In the genomic region with DNA sequence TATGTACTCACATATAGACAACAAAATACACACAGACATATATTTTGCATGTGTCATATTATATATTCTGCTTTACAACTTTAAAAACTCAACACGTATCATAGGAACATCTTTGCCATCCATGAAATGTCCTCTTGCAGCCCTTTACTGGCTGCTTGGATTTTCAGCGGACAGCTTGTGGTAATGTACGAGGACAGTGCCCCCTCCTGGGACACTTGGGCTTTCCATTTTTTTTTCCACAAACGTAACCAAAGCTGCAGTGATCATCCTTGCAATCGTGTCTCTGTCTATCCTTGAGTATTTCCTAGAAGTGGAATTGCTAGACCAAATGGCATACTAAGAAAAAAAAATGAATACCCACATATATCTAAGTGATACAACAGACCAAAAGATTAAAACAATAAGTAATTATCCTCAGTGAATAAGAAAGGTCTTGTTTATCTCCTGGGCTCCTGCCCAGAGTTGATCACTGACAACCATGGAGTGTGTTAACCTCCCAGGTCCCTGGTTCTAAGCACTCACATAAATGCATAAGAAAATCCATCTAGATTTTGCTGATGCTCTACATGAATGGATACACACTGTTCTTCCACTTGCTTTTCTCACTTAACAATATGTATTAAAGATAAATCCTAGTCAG, we compare ENCODE assay signal across 8 cellular contexts. TPM values are rescaled to one million over a fixed set of nuclear protein-coding genes. Genes with fewer than 3 reads are reported as not detected.
DNase-seq lines count a peak whose midpoint lies in the region; ATAC-seq and TF ChIP-seq lines count a peak whose summit lies in the region.

No MANE protein-coding gene starts in this region.

- peak; percentile 33 for DNase-seq in activated CD8-positive, alpha-beta T cell treated with anti-CD3 and anti-CD28 coated beads for 36 hours
- no peak for DNase-seq in activated CD8-positive, alpha-beta T cell treated with anti-CD3 and anti-CD28 coated beads, Interleukin-2, amount 10 ng/mL, durations not matched to agents 7 days and 5 days
- DNase-seq in NT2/D1 (ENCODE audit: low read depth, low spot score) (peak; percentile 50), dermis blood vessel endothelial cell (peak; percentile 80), mesenchymal stem cell (peak; percentile 72), ecto neural progenitor cell (ENCODE audit: low spot score) (no peak)

- no peak overlapping the region for H2BK5ac ChIP-seq in mesenchymal stem cell (ENCODE audit: low read depth, low read length, poor library complexity, severe bottlenecking)

- H3K36me3 ChIP-seq in NT2/D1 (ENCODE audit: insufficient read depth, insufficient read length, low read length) (no peaks in the 10 kb centered on the region), mesenchymal stem cell (ENCODE audit: control insufficient read depth in 1 of 2, insufficient read depth in 2 of 2, low read depth in 1 of 2, low read length in 2 of 2) (no peaks in the 10 kb centered on the region)

- no peak overlapping the region for H3K4ac ChIP-seq in mesenchymal stem cell (ENCODE audit: low read depth in 1 of 2, low read length in 2 of 2)

- H3K27me3 ChIP-seq in NT2/D1 (ENCODE audit: insufficient read depth, insufficient read length) (peaks cover 2% of the 10 kb centered on the region), mesenchymal stem cell (ENCODE audit: control insufficient read depth in 1 of 2, insufficient read depth in 1 of 2, low read length in 2 of 2) (peaks cover 39 to 67% of the 10 kb centered on the region in 2 experiments)

- TF ChIP-seq CTCF in activated CD8-positive, alpha-beta T cell treated with anti-CD3 and anti-CD28 coated beads for 36 hours (IDR thresholded peaks at IDR 0.05) = peak; percentile 43

- H3K27me3 Mint-ChIP-seq in activated CD8-positive, alpha-beta T cell treated with anti-CD3 and anti-CD28 coated beads for 36 hours = peaks cover 15% of the 10 kb centered on the region
- peaks cover 12% of the 10 kb centered on the region for H3K27me3 Mint-ChIP-seq in activated CD8-positive, alpha-beta T cell treated with anti-CD3 and anti-CD28 coated beads, Interleukin-2, amount 10 ng/mL, durations not matched to agents 7 days and 5 days (ENCODE audit: low read depth)

- H3K23ac ChIP-seq in mesenchymal stem cell (ENCODE audit: low read length in 2 of 2) = no peak overlapping the region

- no peaks in the 10 kb centered on the region for H3K79me1 ChIP-seq in mesenchymal stem cell (replicated peaks; ENCODE audit: low read length, poor library complexity, severe bottlenecking)

- POLR2A ChIA-PET in activated CD8-positive, alpha-beta T cell treated with anti-CD3 and anti-CD28 coated beads for 36 hours (lab: Charles Lee) = no interaction called here
- POLR2A ChIA-PET in activated CD8-positive, alpha-beta T cell treated with anti-CD3 and anti-CD28 coated beads, Interleukin-2, amount 10 ng/mL, durations not matched to agents 7 days and 5 days (lab: Charles Lee) = no interaction called here

- H3K4me1 Mint-ChIP-seq in activated CD8-positive, alpha-beta T cell treated with anti-CD3 and anti-CD28 coated beads for 36 hours (ENCODE audit: low read depth) = no peaks in the 10 kb centered on the region
- no peaks in the 10 kb centered on the region for H3K4me1 Mint-ChIP-seq in activated CD8-positive, alpha-beta T cell treated with anti-CD3 and anti-CD28 coated beads, Interleukin-2, amount 10 ng/mL, durations not matched to agents 7 days and 5 days (ENCODE audit: low read depth)

- H3K4me3 Mint-ChIP-seq in activated CD8-positive, alpha-beta T cell treated with anti-CD3 and anti-CD28 coated beads for 36 hours = no peak overlapping the region
- no peak overlapping the region for H3K4me3 Mint-ChIP-seq in activated CD8-positive, alpha-beta T cell treated with anti-CD3 and anti-CD28 coated beads, Interleukin-2, amount 10 ng/mL, durations not matched to agents 7 days and 5 days

- H2BK120ac ChIP-seq in mesenchymal stem cell (ENCODE audit: low read depth, low read length) = no peak overlapping the region

- 15% methylated on average over 3 of the region's 5 CpGs for WGBS in mesenchymal stem cell

- no peaks in the 10 kb centered on the region for H3K4me1 ChIP-seq in NT2/D1 (ENCODE audit: insufficient read depth, insufficient read length)
- no peaks in the 10 kb centered on the region for H3K4me1 ChIP-seq in mesenchymal stem cell (ENCODE audit: control insufficient read depth, insufficient read depth, low read depth, low read length)

- H3K14ac ChIP-seq in mesenchymal stem cell (ENCODE audit: low read length in 2 of 2) = no peak overlapping the region

- no peak overlapping the region for H2AK5ac ChIP-seq in mesenchymal stem cell (ENCODE audit: low read length, severe bottlenecking)

- no peak overlapping the region for H3K27ac ChIP-seq in mesenchymal stem cell (ENCODE audit: low read length, poor library complexity, severe bottlenecking)

- CTCF ChIA-PET in activated CD8-positive, alpha-beta T cell treated with anti-CD3 and anti-CD28 coated beads for 36 hours (lab: Charles Lee) = no interaction called here
- CTCF ChIA-PET in activated CD8-positive, alpha-beta T cell treated with anti-CD3 and anti-CD28 coated beads, Interleukin-2, amount 10 ng/mL, durations not matched to agents 7 days and 5 days (lab: Charles Lee) = interaction anchor here (0.7 to 1.2 kb wide), 3 partner anchors 8 to 110 kb away, joined by 3 read pairs; no protein-coding TSS in a partner anchor

- H2AFZ ChIP-seq in mesenchymal stem cell (ENCODE audit: low read depth, low read length) = no peak overlapping the region

- H3K9me3 ChIP-seq in NT2/D1 (ENCODE audit: insufficient read depth, low read length) (no peaks in the 10 kb centered on the region), mesenchymal stem cell (ENCODE audit: control insufficient read depth, low read length) (no peaks in the 10 kb centered on the region)

- intact Hi-C loops in activated CD8-positive, alpha-beta T cell treated with anti-CD3 and anti-CD28 coated beads for 36 hours (cut with micrococcal nuclease) = no loop called here

- no peak overlapping the region for H3K4me2 ChIP-seq in mesenchymal stem cell (ENCODE audit: low read length, poor library complexity, severe bottlenecking)

- H3K4me3 ChIP-seq in NT2/D1 (ENCODE audit: insufficient read length, low read depth) = no peak overlapping the region
- H3K4me3 ChIP-seq in mesenchymal stem cell (ENCODE audit: insufficient read depth in 1 of 2, low read depth in 1 of 2, low read length in 2 of 2) = no peak overlapping the region

- no peak overlapping the region for H2BK15ac ChIP-seq in mesenchymal stem cell (ENCODE audit: low read depth, poor library complexity, severe bottlenecking)

- no peaks in the 10 kb centered on the region for H3K36me3 Mint-ChIP-seq in activated CD8-positive, alpha-beta T cell treated with anti-CD3 and anti-CD28 coated beads for 36 hours (ENCODE audit: low read depth)
- H3K36me3 Mint-ChIP-seq in activated CD8-positive, alpha-beta T cell treated with anti-CD3 and anti-CD28 coated beads, Interleukin-2, amount 10 ng/mL, durations not matched to agents 7 days and 5 days (ENCODE audit: low read depth) = no peaks in the 10 kb centered on the region

- H3K27ac Mint-ChIP-seq in activated CD8-positive, alpha-beta T cell treated with anti-CD3 and anti-CD28 coated beads for 36 hours = no peak overlapping the region
- no peak overlapping the region for H3K27ac Mint-ChIP-seq in activated CD8-positive, alpha-beta T cell treated with anti-CD3 and anti-CD28 coated beads, Interleukin-2, amount 10 ng/mL, durations not matched to agents 7 days and 5 days

- ATAC-seq in activated CD8-positive, alpha-beta T cell treated with anti-CD3 and anti-CD28 coated beads for 36 hours = no peak
- ATAC-seq in activated CD8-positive, alpha-beta T cell treated with anti-CD3 and anti-CD28 coated beads, Interleukin-2, amount 10 ng/mL, durations not matched to agents 7 days and 5 days = no peak
- ATAC-seq in HG03095 (IDR thresholded peaks at IDR 0.05; ENCODE audit: unreplicated experiment) (no peak), GM18517 (IDR thresholded peaks at IDR 0.05; ENCODE audit: unreplicated experiment) (no peak)

- H4K91ac ChIP-seq in mesenchymal stem cell (ENCODE audit: low read length) = no peak overlapping the region

- no peak overlapping the region for H3K18ac ChIP-seq in mesenchymal stem cell (ENCODE audit: low read depth in 1 of 2, low read length in 2 of 2)

- no peak overlapping the region for H2BK12ac ChIP-seq in mesenchymal stem cell (ENCODE audit: low read length in 2 of 2)

- no peak overlapping the region for H4K8ac ChIP-seq in mesenchymal stem cell (ENCODE audit: low read length)

- H3K9me3 Mint-ChIP-seq in activated CD8-positive, alpha-beta T cell treated with anti-CD3 and anti-CD28 coated beads for 36 hours = no peaks in the 10 kb centered on the region
- no peaks in the 10 kb centered on the region for H3K9me3 Mint-ChIP-seq in activated CD8-positive, alpha-beta T cell treated with anti-CD3 and anti-CD28 coated beads, Interleukin-2, amount 10 ng/mL, durations not matched to agents 7 days and 5 days (ENCODE audit: insufficient read depth)

- no peak overlapping the region for H3K9ac ChIP-seq in NT2/D1 (ENCODE audit: insufficient read length, low read depth)
- H3K9ac ChIP-seq in mesenchymal stem cell (ENCODE audit: low read length) = no peak overlapping the region

RNA-seq across cellular contexts. Expression of gene BPI, which starts 18.1 kb away (rescaled TPM):
- not detected for total RNA-seq in activated CD8-positive, alpha-beta T cell treated with anti-CD3 and anti-CD28 coated beads for 36 hours
- not detected for total RNA-seq in activated CD8-positive, alpha-beta T cell treated with anti-CD3 and anti-CD28 coated beads, Interleukin-2, amount 10 ng/mL, durations not matched to agents 7 days and 5 days
- total RNA-seq in dermis blood vessel endothelial cell = not detected in 2 replicates
- not detected for polyA plus RNA-seq in mesenchymal stem cell (2013, experiment 1 of 2)
- not detected for polyA plus RNA-seq in mesenchymal stem cell (2013, experiment 2 of 2)

RNA-seq across cellular contexts. Expression of gene LBP, which starts 24.2 kb away (rescaled TPM):
- total RNA-seq in activated CD8-positive, alpha-beta T cell treated with anti-CD3 and anti-CD28 coated beads for 36 hours = not detected
- total RNA-seq in activated CD8-positive, alpha-beta T cell treated with anti-CD3 and anti-CD28 coated beads, Interleukin-2, amount 10 ng/mL, durations not matched to agents 7 days and 5 days = not detected
- total RNA-seq in dermis blood vessel endothelial cell = 0.05 TPM in 1 of 2 replicates, not detected in the other
- polyA plus RNA-seq in mesenchymal stem cell (2013, experiment 1 of 2) = 0.08 TPM
- 0.12 TPM for polyA plus RNA-seq in mesenchymal stem cell (2013, experiment 2 of 2)

Comparison
In these comparisons a context has a peak if more than half of its experiments do, and no peak if none do; other contexts are left out.
1. DNase-seq: peak in activated CD8-positive, alpha-beta T cell treated with anti-CD3 and anti-CD28 coated beads for 36 hours (single experiment), NT2/D1 (single experiment), dermis blood vessel endothelial cell (single experiment) and mesenchymal stem cell (single experiment); none in activated CD8-positive, alpha-beta T cell treated with anti-CD3 and anti-CD28 coated beads, Interleukin-2, amount 10 ng/mL, durations not matched to agents 7 days and 5 days (single experiment) and ecto neural progenitor cell (single experiment).